Comparison of ENCODE assay signal across 1 cellular context in genomic region chr11:61049066-61049382, GRCh38.
TF ChIP-seq lines count a peak whose summit lies in the region.

No MANE protein-coding gene starts in this region.

TF ChIP-seq in GM12878, 131 proteins besides CTCF, POLR2A, EP300 and RAD21:
- TF ChIP-seq PRDM15 (CRISPR knock-in tag; IDR thresholded peaks at IDR 0.05) (no peak), BACH1 (IDR thresholded peaks at IDR 0.05; ENCODE audit: borderline replicate concordance) (no peak), SMARCA5 (IDR thresholded peaks at IDR 0.05) (no peak), ZNF207 (IDR thresholded peaks at IDR 0.05; ENCODE audit: borderline replicate concordance) (no peak)
